ENCODE assay signal across 8 cellular contexts in the genomic region with DNA sequence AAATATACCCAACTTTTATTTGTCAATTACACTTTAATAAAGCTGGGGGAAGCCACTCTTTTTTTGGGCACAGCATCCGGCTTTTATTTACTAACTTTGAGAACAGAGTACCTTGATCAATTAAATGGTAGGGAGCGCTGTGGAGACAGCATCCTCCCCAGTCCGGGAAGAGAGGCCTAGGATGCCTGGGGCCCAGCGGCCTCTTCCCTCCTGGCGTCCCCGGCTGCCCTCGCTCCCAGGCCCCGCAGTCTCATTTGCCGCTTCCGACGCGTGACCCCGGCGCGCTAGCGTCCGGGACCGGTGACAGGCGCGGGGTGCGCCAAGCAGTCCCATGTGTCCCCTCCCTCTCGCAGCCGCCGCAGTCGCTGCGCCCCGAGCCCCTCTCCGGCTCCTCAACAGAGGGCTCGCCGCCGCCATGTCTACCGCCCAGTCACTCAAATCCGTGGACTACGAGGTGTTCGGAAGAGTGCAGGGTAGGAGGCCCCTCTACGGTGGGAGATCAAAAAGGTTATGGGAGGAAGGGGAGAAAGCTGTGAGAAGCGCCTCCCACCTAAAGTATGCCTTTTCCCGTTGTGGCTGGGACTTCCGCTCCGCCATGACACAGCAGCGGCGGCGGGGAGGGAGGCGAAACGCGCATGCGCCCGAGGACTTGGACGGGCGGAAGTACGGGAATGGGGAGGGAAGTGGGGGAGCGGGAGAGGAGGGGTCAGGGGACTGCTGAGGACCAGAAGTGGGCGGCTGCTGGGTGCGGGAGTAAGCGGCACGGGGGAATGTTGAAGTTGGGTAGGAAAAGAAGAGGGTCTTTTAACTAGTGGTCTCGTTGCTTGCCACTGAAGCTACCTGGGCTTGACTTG. TPM values are rescaled to one million over a fixed set of nuclear protein-coding genes. Genes with fewer than 3 reads are reported as not detected.
DNase-seq lines count a peak whose midpoint lies in the region; ATAC-seq lines count a peak whose summit lies in the region.

A gene (plus strand): TSS at position 332 of the 854 bp plus-strand sequence.

- POLR2A ChIA-PET in naive thymus-derived CD4-positive, alpha-beta T cell (lab: Charles Lee) = interaction anchor here (1.0 to 2.5 kb wide), 8 partner anchors 20 to 1502 kb away, joined by 3 to 13 read pairs (median 3); a partner anchor contains a TSS

- H3K4me3 ChIP-seq in naive thymus-derived CD4-positive, alpha-beta T cell (ENCODE audit: low read length) = peak within 1 kb of the TSS; percentile 89

- peaks cover 14% of the 10 kb centered on the region for H3K4me1 Mint-ChIP-seq in activated T-helper 1 cell treated with anti-CD3 and anti-CD28 coated beads, Interleukin-12 subunit alpha, Interleukin-12 subunit beta, Interleukin-2, Interleukin-4 antibody, amounts not matched to agents 30 ng/mL and 10 ng/mL and 1 ng/mL, durations not matched to agents 14 hours and 24 hours and 36 hours (ENCODE audit: low read depth)
- peaks cover 10 to 31% (median 24%) of the 10 kb centered on the region in 7 donors for H3K4me1 Mint-ChIP-seq in naive thymus-derived CD4-positive, alpha-beta T cell
- peaks cover 18% of the 10 kb centered on the region for H3K4me1 Mint-ChIP-seq in stimulated activated memory B cell treated with anti-CD40 and anti-IgM and Interleukin-4, amounts not matched to agents 10 μg/mL and 1 μg/mL and 100 μg/mL, for 72 hours

- no peaks in the 10 kb centered on the region for H3K27me3 ChIP-seq in naive thymus-derived CD4-positive, alpha-beta T cell (ENCODE audit: control insufficient read depth in 2 of 2, insufficient read depth in 2 of 2, low read length in 2 of 2)

- H3K27ac Mint-ChIP-seq in activated T-helper 1 cell treated with anti-CD3 and anti-CD28 coated beads, Interleukin-12 subunit alpha, Interleukin-12 subunit beta, Interleukin-2, Interleukin-4 antibody, amounts not matched to agents 30 ng/mL and 10 ng/mL and 1 ng/mL, durations not matched to agents 14 hours and 24 hours and 36 hours = peak within 1 kb of the TSS; percentile 97
- peak within 1 kb of the TSS; percentile 98 to 100 (median 99) for H3K27ac Mint-ChIP-seq in naive thymus-derived CD4-positive, alpha-beta T cell
- peak within 1 kb of the TSS; percentile 97 for H3K27ac Mint-ChIP-seq in stimulated activated memory B cell treated with anti-CD40 and anti-IgM and Interleukin-4, amounts not matched to agents 10 μg/mL and 1 μg/mL and 100 μg/mL, for 72 hours

- no peaks in the 10 kb centered on the region for H3K9me3 ChIP-seq in naive thymus-derived CD4-positive, alpha-beta T cell (ENCODE audit: control insufficient read depth in 2 of 3, low read length in 3 of 3)

- H3K36me3 ChIP-seq in naive thymus-derived CD4-positive, alpha-beta T cell (ENCODE audit: control insufficient read depth in 2 of 3, insufficient read depth in 3 of 3, low read length in 3 of 3) = no peaks in the 10 kb centered on the region

- peaks cover 20% of the 10 kb centered on the region for H3K9me3 Mint-ChIP-seq in activated T-helper 1 cell treated with anti-CD3 and anti-CD28 coated beads, Interleukin-12 subunit alpha, Interleukin-12 subunit beta, Interleukin-2, Interleukin-4 antibody, amounts not matched to agents 30 ng/mL and 10 ng/mL and 1 ng/mL, durations not matched to agents 14 hours and 24 hours and 36 hours
- peaks cover 0 to 18% (median 8%) of the 10 kb centered on the region in 11 donors for H3K9me3 Mint-ChIP-seq in naive thymus-derived CD4-positive, alpha-beta T cell
- H3K9me3 Mint-ChIP-seq in stimulated activated memory B cell treated with anti-CD40 and anti-IgM and Interleukin-4, amounts not matched to agents 10 μg/mL and 1 μg/mL and 100 μg/mL, for 72 hours = peaks cover 4% of the 10 kb centered on the region

- H3K4me3 Mint-ChIP-seq in activated T-helper 1 cell treated with anti-CD3 and anti-CD28 coated beads, Interleukin-12 subunit alpha, Interleukin-12 subunit beta, Interleukin-2, Interleukin-4 antibody, amounts not matched to agents 30 ng/mL and 10 ng/mL and 1 ng/mL, durations not matched to agents 14 hours and 24 hours and 36 hours = peak within 1 kb of the TSS; percentile 92
- H3K4me3 Mint-ChIP-seq in naive thymus-derived CD4-positive, alpha-beta T cell = peak within 1 kb of the TSS; percentile 92 to 98 (median 97)
- peak within 1 kb of the TSS; percentile 97 for H3K4me3 Mint-ChIP-seq in stimulated activated memory B cell treated with anti-CD40 and anti-IgM and Interleukin-4, amounts not matched to agents 10 μg/mL and 1 μg/mL and 100 μg/mL, for 72 hours

- DNase-seq in EL = peak; percentile 96
- DNase-seq in GOT3 (lab: John Stamatoyannopoulos, UW) = peak; percentile 79
- DNase-seq in LHCN-M2 (ENCODE audit: low read depth) = peak; percentile 95
- peak; percentile 94 for DNase-seq in RPMI7951 (ENCODE audit: low read depth)
- peak; percentile 88 for DNase-seq in activated T-helper 1 cell treated with anti-CD3 and anti-CD28 coated beads, Interleukin-12 subunit alpha, Interleukin-12 subunit beta, Interleukin-2, Interleukin-4 antibody, amounts not matched to agents 30 ng/mL and 10 ng/mL and 1 ng/mL, durations not matched to agents 14 hours and 24 hours and 36 hours (ENCODE audit: low spot score)
- peak; percentile 97 for DNase-seq in fibroblast of gingiva (ENCODE audit: low read depth)
- DNase-seq in naive thymus-derived CD4-positive, alpha-beta T cell = peak; percentile 76 to 93 (median 89)

- peaks cover 7% of the 10 kb centered on the region for H3K27me3 Mint-ChIP-seq in activated T-helper 1 cell treated with anti-CD3 and anti-CD28 coated beads, Interleukin-12 subunit alpha, Interleukin-12 subunit beta, Interleukin-2, Interleukin-4 antibody, amounts not matched to agents 30 ng/mL and 10 ng/mL and 1 ng/mL, durations not matched to agents 14 hours and 24 hours and 36 hours (ENCODE audit: insufficient read depth)
- H3K27me3 Mint-ChIP-seq in naive thymus-derived CD4-positive, alpha-beta T cell = peaks cover 0 to 5% (median 0%) of the 10 kb centered on the region in 5 donors
- H3K27me3 Mint-ChIP-seq in stimulated activated memory B cell treated with anti-CD40 and anti-IgM and Interleukin-4, amounts not matched to agents 10 μg/mL and 1 μg/mL and 100 μg/mL, for 72 hours = no peaks in the 10 kb centered on the region

- CTCF ChIA-PET in naive thymus-derived CD4-positive, alpha-beta T cell (lab: Charles Lee) = no interaction called here

- H3K27ac ChIP-seq in naive thymus-derived CD4-positive, alpha-beta T cell (ENCODE audit: low read depth, low read length) = peak within 1 kb of the TSS; percentile 93

- intact Hi-C loops in activated T-helper 1 cell treated with anti-CD3 and anti-CD28 coated beads, Interleukin-12 subunit alpha, Interleukin-12 subunit beta, Interleukin-2, Interleukin-4 antibody, amounts not matched to agents 30 ng/mL and 10 ng/mL and 1 ng/mL, durations not matched to agents 14 hours and 24 hours and 36 hours (cut with micrococcal nuclease) = loop anchor here (1.0 to 10.0 kb wide), 13 partner anchors 63 to 1577 kb away; a partner anchor contains a TSS
- intact Hi-C loops in naive thymus-derived CD4-positive, alpha-beta T cell (cut with micrococcal nuclease) = loop anchor here (1.0 to 10.0 kb wide), 16 partner anchors 121 to 1577 kb away; a partner anchor contains a TSS

- peaks cover 0 to 6% of the 10 kb centered on the region in 2 donors for H3K4me1 ChIP-seq in naive thymus-derived CD4-positive, alpha-beta T cell (ENCODE audit: control insufficient read depth in 2 of 2, insufficient read depth in 2 of 2, low read length in 2 of 2)

- H3K36me3 Mint-ChIP-seq in activated T-helper 1 cell treated with anti-CD3 and anti-CD28 coated beads, Interleukin-12 subunit alpha, Interleukin-12 subunit beta, Interleukin-2, Interleukin-4 antibody, amounts not matched to agents 30 ng/mL and 10 ng/mL and 1 ng/mL, durations not matched to agents 14 hours and 24 hours and 36 hours (ENCODE audit: low read depth) = peaks cover 25% of the 10 kb centered on the region
- H3K36me3 Mint-ChIP-seq in naive thymus-derived CD4-positive, alpha-beta T cell = peaks cover 10 to 37% (median 23%) of the 10 kb centered on the region in 5 donors
- H3K36me3 Mint-ChIP-seq in stimulated activated memory B cell treated with anti-CD40 and anti-IgM and Interleukin-4, amounts not matched to agents 10 μg/mL and 1 μg/mL and 100 μg/mL, for 72 hours = peaks cover 29% of the 10 kb centered on the region

- ATAC-seq in naive thymus-derived CD4-positive, alpha-beta T cell = peak; percentile 88
- peak; percentile 93 for ATAC-seq in stimulated activated memory B cell treated with anti-CD40 and anti-IgM and Interleukin-4, amounts not matched to agents 10 μg/mL and 1 μg/mL and 100 μg/mL, for 72 hours

RNA-seq across cellular contexts. Expression of the gene that starts here (rescaled TPM):
- total RNA-seq in LHCN-M2 (2014; rRNA removed) = 13.3 and 16.9 TPM in 2 replicates
- polyA plus RNA-seq in LHCN-M2 (2012) = 18.9 TPM
- total RNA-seq in RPMI7951 (2014; rRNA removed; shearing (Covaris generic)) = 19.2 and 20.6 TPM in 2 replicates
- 5.2 and 5.9 TPM in 2 replicates for total RNA-seq in activated T-helper 1 cell treated with anti-CD3 and anti-CD28 coated beads, Interleukin-12 subunit alpha, Interleukin-12 subunit beta, Interleukin-2, Interleukin-4 antibody, amounts not matched to agents 30 ng/mL and 10 ng/mL and 1 ng/mL, durations not matched to agents 14 hours and 24 hours and 36 hours
- 10 to 100 TPM; 12.3 to 19.6 (median 15.6) TPM for total RNA-seq in naive thymus-derived CD4-positive, alpha-beta T cell
- 10 to 100 TPM; 11.2 to 23.0 TPM for polyA plus RNA-seq in naive thymus-derived CD4-positive, alpha-beta T cell

Comparison
In these comparisons a context has a peak if more than half of its experiments do, and no peak if none do; other contexts are left out.
1. Peak in every context shown above with its lines: DNase-seq, ATAC-seq, H3K4me3 ChIP-seq and H3K27ac ChIP-seq.